In the genomic region with DNA sequence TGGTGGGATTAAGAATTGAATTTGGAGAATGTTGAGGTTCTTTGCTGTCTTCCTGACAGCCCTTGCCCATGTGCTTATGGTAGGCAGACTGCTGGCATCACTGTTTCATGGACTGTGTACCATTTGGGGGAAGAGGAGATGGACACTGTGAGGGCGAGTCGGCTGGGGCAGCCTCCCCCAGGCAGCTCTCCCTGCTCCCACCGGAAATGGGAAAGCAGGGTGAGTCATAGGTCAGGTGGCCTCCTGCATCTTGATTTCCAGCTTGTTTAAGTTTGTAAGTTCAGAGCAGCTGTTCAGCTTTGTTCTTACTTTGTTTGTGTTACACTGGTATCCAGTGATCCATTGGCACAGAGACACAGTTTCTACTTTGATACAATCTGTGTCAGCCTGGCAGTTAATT, we compare ENCODE assay signal across 10 cellular contexts.
DNase-seq lines count a peak whose midpoint lies in the region; ATAC-seq and TF ChIP-seq lines count a peak whose summit lies in the region.
"Had no signal": no experiment of that assay in that cellular context is flagged by ENCODE, and none has a peak within 500 bp of the region (broad histone marks: within the 10 kb centered on the region; RNA-seq: fewer than 3 reads in every experiment).

No MANE protein-coding gene starts in this region.

- H3K4me2 ChIP-seq in osteoblast (ENCODE audit: insufficient read depth, low read length): no peak overlapping the region

- no peaks in the 10 kb centered on the region for H3K9me3 Mint-ChIP-seq in CD8-positive, alpha-beta memory T cell
- no peaks in the 10 kb centered on the region for H3K9me3 Mint-ChIP-seq in T-helper 2 cell treated with Interferon-gamma antibody and Interleukin-4, amounts not matched to agents 5 μg/mL and 100 μg/mL, for 36 hours
- H3K9me3 Mint-ChIP-seq: stimulated activated naive CD8-positive, alpha-beta T cell treated with anti-CD3 and anti-CD28 coated beads, Interleukin-15, Interleukin-2, amounts not matched to agents 100 ng/mL and 50 ng/mL, for 24 hours had no signal

- peak; percentile 68; the same call in 1 of the 2 replicates for ATAC-seq in Panc1

- H3K36me3 Mint-ChIP-seq in CD8-positive, alpha-beta memory T cell: peaks cover 0 to 3% (median 0%) of the 10 kb centered on the region in 3 donors
- no peaks in the 10 kb centered on the region for H3K36me3 Mint-ChIP-seq in T-helper 2 cell treated with Interferon-gamma antibody and Interleukin-4, amounts not matched to agents 5 μg/mL and 100 μg/mL, for 36 hours (ENCODE audit: low read depth)
- H3K36me3 Mint-ChIP-seq: activated naive CD8-positive, alpha-beta T cell had no signal

- CTCF ChIA-PET in Panc1 (lab: Charles Lee): no interaction called here
- CTCF ChIA-PET in CD8-positive, alpha-beta memory T cell (lab: Charles Lee): no interaction called here

- no peak overlapping the region for H3K27ac Mint-ChIP-seq in CD8-positive, alpha-beta memory T cell
- no peak overlapping the region for H3K27ac Mint-ChIP-seq in T-helper 2 cell treated with Interferon-gamma antibody and Interleukin-4, amounts not matched to agents 5 μg/mL and 100 μg/mL, for 36 hours
- H3K27ac Mint-ChIP-seq: activated naive CD8-positive, alpha-beta T cell; stimulated activated naive CD8-positive, alpha-beta T cell treated with anti-CD3 and anti-CD28 coated beads, Interleukin-15, Interleukin-2, amounts not matched to agents 100 ng/mL and 50 ng/mL, for 24 hours had no signal

- WGBS in ovary, 3 donors: 21 to 34% (median 31%) methylated on average over 3 of the region's 3 CpGs

- TF ChIP-seq CTCF in Panc1 (IDR thresholded peaks at IDR 0.05): no peak
- TF ChIP-seq CTCF in epithelial cell of esophagus (IDR thresholded peaks at IDR 0.05; ENCODE audit: insufficient read depth, low read depth, low read length, missing control alignments): no peak
- TF ChIP-seq CTCF in osteoblast (IDR thresholded peaks at IDR 0.05; ENCODE audit: extremely low read depth, low read depth, low read length): no peak
- TF ChIP-seq CTCF in ovary (IDR thresholded peaks at IDR 0.05): no peak

- H3K4me3 Mint-ChIP-seq in CD8-positive, alpha-beta memory T cell: no peak overlapping the region
- no peak overlapping the region for H3K4me3 Mint-ChIP-seq in T-helper 2 cell treated with Interferon-gamma antibody and Interleukin-4, amounts not matched to agents 5 μg/mL and 100 μg/mL, for 36 hours
- H3K4me3 Mint-ChIP-seq: activated naive CD8-positive, alpha-beta T cell; stimulated activated naive CD8-positive, alpha-beta T cell treated with anti-CD3 and anti-CD28 coated beads, Interleukin-15, Interleukin-2, amounts not matched to agents 100 ng/mL and 50 ng/mL, for 24 hours had no signal

- no peaks in the 10 kb centered on the region for H3K36me3 ChIP-seq in Panc1 (ENCODE audit: control insufficient read depth, insufficient read depth, low read length)
- H3K36me3 ChIP-seq in osteoblast (ENCODE audit: insufficient read depth, low read length): no peaks in the 10 kb centered on the region
- H3K36me3 ChIP-seq in CD8-positive, alpha-beta memory T cell (ENCODE audit: insufficient read depth, low read length): no peaks in the 10 kb centered on the region
- no peaks in the 10 kb centered on the region for H3K36me3 ChIP-seq in ovary

- H3K4me1 ChIP-seq in Panc1 (ENCODE audit: control insufficient read depth, insufficient read depth, low read length) (peaks cover 8% of the 10 kb centered on the region; the same call in 1 of the 2 replicates), osteoblast (ENCODE audit: insufficient read depth, low read length) (peaks cover 33% of the 10 kb centered on the region), ovary (ENCODE audit: insufficient read depth) (peaks cover 1% of the 10 kb centered on the region)
- H3K4me1 ChIP-seq in CD8-positive, alpha-beta memory T cell (ENCODE audit: insufficient read depth, low read length): no peaks in the 10 kb centered on the region

- peak overlapping the region; percentile 61 for H2AFZ ChIP-seq in osteoblast (ENCODE audit: low read length)

- H3K27me3 ChIP-seq in Panc1 (ENCODE audit: control insufficient read depth, insufficient read depth, low read length): no peaks in the 10 kb centered on the region
- no peaks in the 10 kb centered on the region for H3K27me3 ChIP-seq in osteoblast (ENCODE audit: insufficient read depth, low read length)
- H3K27me3 ChIP-seq in CD8-positive, alpha-beta memory T cell (ENCODE audit: insufficient read depth, low read length, poor library complexity, severe bottlenecking): no peaks in the 10 kb centered on the region
- no peaks in the 10 kb centered on the region for H3K27me3 ChIP-seq in ovary

- H4K20me1 ChIP-seq in osteoblast (ENCODE audit: insufficient read depth, low read length): no peaks in the 10 kb centered on the region

- in situ Hi-C loops in Panc1 (cut with HindIII; ENCODE audit: low pct_unique_long_range_greater_than_20kb, low sequenced_read_pairs): no loop called here

- H3K4me3 ChIP-seq in Panc1 (ENCODE audit: low read depth in 2 of 2, low read length in 2 of 2) (no peak overlapping the region), epithelial cell of esophagus (ENCODE audit: low read length) (no peak overlapping the region), osteoblast (ENCODE audit: insufficient read depth, low read length) (no peak overlapping the region), ovary (no peak overlapping the region)
- no peak overlapping the region for H3K4me3 ChIP-seq in CD8-positive, alpha-beta memory T cell (ENCODE audit: low read length)

- H3K27me3 Mint-ChIP-seq in CD8-positive, alpha-beta memory T cell: peaks cover 0 to 1% of the 10 kb centered on the region in 2 donors
- H3K27me3 Mint-ChIP-seq in T-helper 2 cell treated with Interferon-gamma antibody and Interleukin-4, amounts not matched to agents 5 μg/mL and 100 μg/mL, for 36 hours (ENCODE audit: low read depth): peaks cover 20% of the 10 kb centered on the region
- H3K27me3 Mint-ChIP-seq: activated naive CD8-positive, alpha-beta T cell; stimulated activated naive CD8-positive, alpha-beta T cell treated with anti-CD3 and anti-CD28 coated beads, Interleukin-15, Interleukin-2, amounts not matched to agents 100 ng/mL and 50 ng/mL, for 24 hours had no signal

- POLR2A ChIA-PET in Panc1 (lab: Charles Lee): no interaction called here
- POLR2A ChIA-PET in CD8-positive, alpha-beta memory T cell (lab: Charles Lee): no interaction called here

- TF ChIP-seq EP300 in ovary (IDR thresholded peaks at IDR 0.05): no peak

- BruUV-seq in Panc1 (replicated peaks; lab: Mats Ljungman, UMichigan): no TSS peak

- no peak for TF ChIP-seq POLR2A in ovary (IDR thresholded peaks at IDR 0.05)

- DNase-seq in ELF-1 (ENCODE audit: low read depth, low spot score) (peak; percentile 39), Panc1 (ENCODE audit: low read depth, low spot score) (no peak), epithelial cell of esophagus (ENCODE audit: low read depth) (peak; percentile 49), osteoblast (ENCODE audit: insufficient read length, low spot score, missing footprints) (no peak), GM19240 (ENCODE audit: insufficient read length, low spot score) (no peak), ovary (no peak)
- DNase-seq in CD8-positive, alpha-beta memory T cell: no peak
- no peak for DNase-seq in T-helper 2 cell treated with Interferon-gamma antibody and Interleukin-4, amounts not matched to agents 5 μg/mL and 100 μg/mL, for 36 hours (ENCODE audit: low spot score)

- no peaks in the 10 kb centered on the region for H3K79me2 ChIP-seq in osteoblast (ENCODE audit: insufficient read depth, low read length)

- H3K9me3 ChIP-seq in Panc1 (ENCODE audit: control insufficient read depth, insufficient read depth, low read depth, low read length) (no peaks in the 10 kb centered on the region), osteoblast (ENCODE audit: low read depth, low read length) (no peaks in the 10 kb centered on the region), ovary (no peaks in the 10 kb centered on the region)
- no peaks in the 10 kb centered on the region for H3K9me3 ChIP-seq in CD8-positive, alpha-beta memory T cell (ENCODE audit: low read length)

- no peaks in the 10 kb centered on the region for H3K4me1 Mint-ChIP-seq in CD8-positive, alpha-beta memory T cell
- H3K4me1 Mint-ChIP-seq in T-helper 2 cell treated with Interferon-gamma antibody and Interleukin-4, amounts not matched to agents 5 μg/mL and 100 μg/mL, for 36 hours (ENCODE audit: low read depth): no peaks in the 10 kb centered on the region

- intact Hi-C loops in Panc1 (cut with micrococcal nuclease; ENCODE audit: unreplicated experiment) (no loop called here), ovary (cut with DNase I) (no loop called here)

- no peak overlapping the region for H3K27ac ChIP-seq in Panc1 (ENCODE audit: low read length)
- no peak overlapping the region for H3K27ac ChIP-seq in osteoblast (ENCODE audit: low read depth, low read length)
- no peak overlapping the region for H3K27ac ChIP-seq in CD8-positive, alpha-beta memory T cell (ENCODE audit: low read depth, low read length)
- no peak overlapping the region for H3K27ac ChIP-seq in ovary

Comparison
In these comparisons a context has a peak if more than half of its experiments do, and no peak if none do; other contexts are left out.
1. DNase-seq: peak in ELF-1 (single experiment) and epithelial cell of esophagus (single experiment); none in Panc1 (single experiment), osteoblast (single experiment), CD8-positive, alpha-beta memory T cell (0 of 5), GM19240 (single experiment), ovary (0 of 5) and T-helper 2 cell treated with Interferon-gamma antibody and Interleukin-4, amounts not matched to agents 5 μg/mL and 100 μg/mL, for 36 hours (single experiment).